In the genomic region with DNA sequence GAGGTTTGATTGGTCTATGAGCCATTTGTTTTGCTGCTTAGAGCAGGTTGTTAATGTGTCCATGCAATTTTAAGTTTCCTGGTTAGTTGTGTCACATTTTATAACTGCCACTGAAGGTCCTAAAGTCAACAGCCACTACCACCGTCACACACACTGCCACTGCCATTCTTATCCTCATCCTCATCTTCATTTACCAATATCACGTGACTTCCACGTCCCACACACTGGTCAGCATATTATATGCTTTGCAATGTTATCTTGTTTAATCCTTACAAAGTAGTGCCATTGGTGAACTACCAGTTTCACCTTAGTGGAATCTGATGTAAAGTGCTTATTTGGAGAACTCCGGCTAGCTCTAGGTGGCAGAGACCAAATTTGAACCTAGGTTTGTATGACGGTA, we compare ENCODE assay signal across 27 cellular contexts. TPM values are rescaled to one million over a fixed set of nuclear protein-coding genes. Genes with fewer than 3 reads are reported as not detected.
DNase-seq lines count a peak whose midpoint lies in the region; ATAC-seq, FAIRE-seq and TF ChIP-seq lines count a peak whose summit lies in the region.
"Had no signal": no experiment of that assay in that cellular context is flagged by ENCODE, and none has a peak within 500 bp of the region (broad histone marks: within the 10 kb centered on the region; RNA-seq: fewer than 3 reads in every experiment).

No MANE protein-coding gene starts in this region.

- no peaks in the 10 kb centered on the region for H3K9me1 ChIP-seq in K562 (ENCODE audit: control insufficient read depth, insufficient read depth, low read length)

- TF ChIP-seq RAD21 in A549 (conservative IDR thresholded peaks at IDR 0.05 in 1 of 2, IDR thresholded peaks at IDR 0.05 in 1 of 2): no peak
- TF ChIP-seq RAD21 in K562 (CRISPR knock-in tag; conservative IDR thresholded peaks at IDR 0.05 in 1 of 2, IDR thresholded peaks at IDR 0.05 in 1 of 2): no peak

- no peaks in the 10 kb centered on the region for H4K20me1 ChIP-seq in K562 (replicated peaks; ENCODE audit: control insufficient read depth, insufficient read depth, low read length)
- H4K20me1 ChIP-seq: BLaER1 had no signal

- in situ Hi-C loops in K562 (cut with MboI): no loop called here

- TF ChIP-seq EP300 in A549 (IDR thresholded peaks at IDR 0.05): no peak
- TF ChIP-seq EP300 in K562 (IDR thresholded peaks at IDR 0.05; ENCODE audit: low read length): no peak

- H3K36me3 ChIP-seq in K562 (ENCODE audit: control insufficient read depth, insufficient read depth, low read length): no peaks in the 10 kb centered on the region
- H3K36me3 ChIP-seq in prostate gland: no peaks in the 10 kb centered on the region
- H3K36me3 ChIP-seq: BE2C, BLaER1 had no signal

- no peak overlapping the region for H2AFZ ChIP-seq in K562 (ENCODE audit: low read depth, low read length)

- DNase-seq in DMS53 (lab: John Stamatoyannopoulos, UW) (peak; percentile 40), DMS53 treated with DMSO at 0.1 percent for 48 hours (lab: John Stamatoyannopoulos, UW; ENCODE audit: unreplicated experiment) (no peak), A549 (ENCODE audit: low read depth in 1 of 2, low spot score in 1 of 2) (no peak), K562 (ENCODE audit: extremely low read depth in 1 of 4, low spot score in 3 of 4) (no peak), prostate gland (ENCODE audit: low spot score) (no peak), hypothalamus (lab: John Stamatoyannopoulos, UW) (no peak)
- DNase-seq: ACHN; BE2C; C1 segment of cervical spinal cord; Caco-2; Calu3; CD4-positive, alpha-beta memory T cell; CD4-positive, CD25-positive, alpha-beta regulatory T cell; CD8-positive, alpha-beta memory T cell; DMS79 treated with DMSO at 0.1 percent for 48 hours; GF-D8 had no signal

- TF ChIP-seq POLR2A in A549 (IDR thresholded peaks at IDR 0.05; ENCODE audit: low read length) (no peak), K562 (conservative IDR thresholded peaks at IDR 0.05) (no peak), prostate gland (IDR thresholded peaks at IDR 0.05) (no peak)

- no peak overlapping the region for H3K27ac ChIP-seq in A549
- H3K27ac ChIP-seq in K562 (ENCODE audit: extremely low read depth, low read depth, low read length): no peak overlapping the region
- H3K27ac ChIP-seq in prostate gland: peak overlapping the region; percentile 2 to 58
- H3K27ac ChIP-seq: 22Rv1, BLaER1 had no signal

- WGBS in A549 (ENCODE audit: missing lambda C conversion rate): 11% methylated on average over 5 of the region's 5 CpGs
- 1% methylated on average over 5 of the region's 5 CpGs for WGBS in K562 (ENCODE audit: insufficient coverage, low coverage, missing lambda C conversion rate)
- WGBS in prostate gland: 69% methylated on average over 5 of the region's 5 CpGs

- CTCF ChIA-PET in A549 (lab: Yijun Ruan, JAX) (no interaction called here), K562 (lab: Yijun Ruan, JAX; ENCODE audit: low intra/inter-chr PET ratio) (no interaction called here)

- TF ChIP-seq CTCF in A549 (IDR thresholded peaks at IDR 0.05) (no peak), K562 (IDR thresholded peaks at IDR 0.05 in 2 of 3, conservative IDR thresholded peaks at IDR 0.05 in 1 of 3; ENCODE audit: insufficient read depth in 2 of 3, low read depth in 1 of 3, low read length in 3 of 3) (no peak), prostate gland (IDR thresholded peaks at IDR 0.05) (no peak)

- no peak overlapping the region for H3K9ac ChIP-seq in K562 (ENCODE audit: insufficient read depth in 1 of 2, low read depth in 2 of 2, low read length in 2 of 2)
- H3K9ac ChIP-seq: BLaER1 had no signal

- H3K4me2 ChIP-seq in A549: no peak overlapping the region
- no peak overlapping the region for H3K4me2 ChIP-seq in K562 (ENCODE audit: insufficient read depth, low read length)
- H3K4me2 ChIP-seq: BLaER1 had no signal

- no peak overlapping the region for H3K4me3 ChIP-seq in A549
- H3K4me3 ChIP-seq in K562: no peak overlapping the region
- H3K4me3 ChIP-seq in prostate gland: no peak overlapping the region
- H3K4me3 ChIP-seq: BLaER1 had no signal

- H3K9me3 ChIP-seq in A549: no peaks in the 10 kb centered on the region
- no peaks in the 10 kb centered on the region for H3K9me3 ChIP-seq in K562 (replicated peaks; ENCODE audit: control insufficient read depth, insufficient read depth, low read depth, low read length)
- H3K9me3 ChIP-seq in prostate gland: no peaks in the 10 kb centered on the region
- H3K9me3 ChIP-seq: BE2C, BLaER1, Caco-2 had no signal

- FAIRE-seq in A549 (lab: Jason Lieb, UNC): no peak
- FAIRE-seq in K562 (lab: Jason Lieb, UNC): no peak
- FAIRE-seq: D721Med, G401.6, GM12892, GM18507 had no signal

- H3K27me3 ChIP-seq in K562 (ENCODE audit: control insufficient read depth in 2 of 2, insufficient read depth in 2 of 2, low read length in 2 of 2) (peaks cover 0 to 16% of the 10 kb centered on the region in 2 experiments; a peak in 2 of 5 replicates), prostate gland (replicated peaks; ENCODE audit: insufficient read depth) (no peaks in the 10 kb centered on the region)
- H3K27me3 ChIP-seq: BE2C, BLaER1 had no signal

- BruUV-seq in K562 (replicated peaks; lab: Mats Ljungman, UMichigan): no TSS peak

- intact Hi-C loops in K562 (cut with micrococcal nuclease) (no loop called here), prostate gland (cut with DNase I) (loop anchor here (10.0 kb wide), 1 partner anchor 111 kb away; a partner anchor contains a TSS)

- POLR2A ChIA-PET in A549 (lab: Yijun Ruan, JAX): no interaction called here
- POLR2A ChIA-PET in K562 (lab: Yijun Ruan, JAX): interaction anchor here (1.0 kb wide), 1 partner anchor 32 kb away, joined by 3 read pairs; no protein-coding TSS in a partner anchor

- H3K79me2 ChIP-seq in K562 (ENCODE audit: control insufficient read depth, insufficient read depth, low read length): no peaks in the 10 kb centered on the region

- H3K4me1 ChIP-seq in A549 (no peaks in the 10 kb centered on the region), K562 (replicated peaks in 1 of 2; ENCODE audit: control insufficient read depth in 2 of 2, insufficient read depth in 2 of 2, low read length in 2 of 2) (no peaks in the 10 kb centered on the region), prostate gland (replicated peaks) (no peaks in the 10 kb centered on the region)
- H3K4me1 ChIP-seq: BE2C, Caco-2 had no signal

- ATAC-seq in A549: no peak
- no peak for ATAC-seq in K562
- ATAC-seq in activated CD4-positive, CD25-positive, alpha-beta regulatory T cell treated with anti-CD3 and anti-CD28 coated beads, Interleukin-2, amount 50 U/mL, for 24 hours: no peak

RNA-seq across cellular contexts. Expression of a gene that starts 9.7 kb away (rescaled TPM):
- not detected in 2 replicates for polyA plus RNA-seq in A549 (2011; rRNA removed)
- polyA plus RNA-seq in A549 (2012; cell fraction: cytosol; rRNA removed): not detected in 2 replicates
- not detected in 2 replicates for polyA plus RNA-seq in A549 (2012; cell fraction: nucleus; rRNA removed)
- not detected in 3 replicates for polyA plus RNA-seq in A549 (2017; fragmentation: RNase III; extraction: RNeasy Plus Mini Kit Qiagen cat#74134 plus additional on column Dnase treatment)
- not detected in 2 replicates for polyA minus RNA-seq in A549 (2011; rRNA and poly(A)+ RNA removed)
- not detected in 2 replicates for total RNA-seq in K562 (2011; cell fraction: chromatin; rRNA removed; ENCODE audit: low replicate concordance)
- total RNA-seq in K562 (2011; cell fraction: nucleolus; rRNA removed): not detected in 2 replicates
- total RNA-seq in K562 (2011; cell fraction: nucleoplasm; rRNA removed): not detected in 2 replicates
- total RNA-seq in K562 (2014; rRNA removed): not detected in 2 replicates
- not detected in 2 replicates for total RNA-seq in K562 (2014; rRNA removed; fragmentation: Illumina TruSeq; extraction: Trizol)
- total RNA-seq in K562 (2015; rRNA removed; fragmentation: Illumina TruSeq; extraction: Trizol): not detected in 2 replicates
- not detected in 2 replicates for total RNA-seq in K562 (2021)
- polyA plus RNA-seq in K562 (2011; rRNA removed): not detected in 2 replicates
- polyA plus RNA-seq in K562 (2011; cell fraction: cytosol; rRNA removed): not detected in 2 replicates
- polyA plus RNA-seq in K562 (2011; cell fraction: nucleus; rRNA removed): not detected in 2 replicates
- not detected in 2 replicates for polyA plus RNA-seq in K562 (2012)
- not detected in 2 replicates for polyA plus RNA-seq in K562 (2014; fragmentation: Illumina TruSeq; extraction: Trizol)
- not detected for polyA plus RNA-seq in K562 (2014; fragmentation: Nextera tagmentation; extraction: Ambion mirVana)
- not detected in 2 replicates for polyA plus RNA-seq in K562 (2014; rRNA removed)
- not detected in 2 replicates for polyA minus RNA-seq in K562 (2011; rRNA and poly(A)+ RNA removed)
- not detected in 2 replicates for polyA minus RNA-seq in K562 (2011; cell fraction: cytosol; rRNA and poly(A)+ RNA removed)
- polyA minus RNA-seq in K562 (2011; cell fraction: nucleus; rRNA and poly(A)+ RNA removed): not detected in 2 replicates
- total RNA-seq in prostate gland: under 1 TPM in 1 of 2 donors, not detected in 1; 0.32 TPM
- total RNA-seq: A172; A673; Caco-2; Calu3; CD4-positive, alpha-beta memory T cell; CD4-positive, CD25-positive, alpha-beta regulatory T cell; CD8-positive, alpha-beta memory T cell had no signal
- polyA plus RNA-seq: AG04450; CD14-positive monocyte; CD4-positive, alpha-beta memory T cell; CD4-positive, CD25-positive, alpha-beta regulatory T cell; CD8-positive, alpha-beta memory T cell had no signal

RNA-seq across cellular contexts. Expression of a gene that starts 16.6 kb away (rescaled TPM):
- polyA plus RNA-seq in A549 (2011; rRNA removed) (0.07 TPM in 1 of 2 replicates, not detected in the other), A549 (2017; fragmentation: RNase III; extraction: RNeasy Plus Mini Kit Qiagen cat#74134 plus additional on column Dnase treatment) (not detected in 3 replicates), K562 (2011; rRNA removed) (0.07 TPM in 1 of 2 replicates, not detected in the other), K562 (2014; fragmentation: Illumina TruSeq; extraction: Trizol) (not detected in 2 replicates), K562 (2014; fragmentation: Nextera tagmentation; extraction: Ambion mirVana) (not detected), K562 (2014; rRNA removed) (not detected in 2 replicates)
- not detected in 2 replicates for polyA plus RNA-seq in A549 (2012; cell fraction: cytosol; rRNA removed)
- 0.10 TPM in 1 of 2 replicates, not detected in the other for polyA plus RNA-seq in A549 (2012; cell fraction: nucleus; rRNA removed)
- polyA minus RNA-seq in A549 (2011; rRNA and poly(A)+ RNA removed): not detected in 2 replicates
- total RNA-seq in K562 (2011; cell fraction: chromatin; rRNA removed; ENCODE audit: low replicate concordance): not detected in 2 replicates
- total RNA-seq in K562 (2011; cell fraction: nucleolus; rRNA removed): not detected in 2 replicates
- not detected in 2 replicates for total RNA-seq in K562 (2011; cell fraction: nucleoplasm; rRNA removed)
- total RNA-seq in K562 (2014; rRNA removed) (not detected in 2 replicates), K562 (2014; rRNA removed; fragmentation: Illumina TruSeq; extraction: Trizol) (not detected in 2 replicates), K562 (2015; rRNA removed; fragmentation: Illumina TruSeq; extraction: Trizol) (not detected in 2 replicates), K562 (2021) (not detected in 2 replicates), prostate gland (100 to 1,000 TPM in 1 of 2 donors, 10 to 100 TPM in 1; 10.6 to 100 TPM)
- 0.06 and 0.07 TPM in 2 replicates for polyA plus RNA-seq in K562 (2011; cell fraction: cytosol; rRNA removed)
- polyA plus RNA-seq in K562 (2011; cell fraction: nucleus; rRNA removed): 0.06 TPM in 1 of 2 replicates, not detected in the other
- 0.03 TPM in 1 of 2 replicates, not detected in the other for polyA plus RNA-seq in K562 (2012)
- polyA minus RNA-seq in K562 (2011; rRNA and poly(A)+ RNA removed): not detected in 2 replicates
- polyA minus RNA-seq in K562 (2011; cell fraction: cytosol; rRNA and poly(A)+ RNA removed): not detected in 2 replicates
- polyA minus RNA-seq in K562 (2011; cell fraction: nucleus; rRNA and poly(A)+ RNA removed): not detected in 2 replicates
- total RNA-seq: A172; A673; Caco-2; Calu3; CD4-positive, alpha-beta memory T cell; CD4-positive, CD25-positive, alpha-beta regulatory T cell; CD8-positive, alpha-beta memory T cell had no signal
- polyA plus RNA-seq: CD14-positive monocyte; CD4-positive, alpha-beta memory T cell; CD4-positive, CD25-positive, alpha-beta regulatory T cell; CD8-positive, alpha-beta memory T cell had no signal

RNA-seq across cellular contexts. Expression of a gene that starts 55.4 kb away (rescaled TPM):
- polyA plus RNA-seq in A549 (2011; rRNA removed): not detected in 2 replicates
- not detected in 2 replicates for polyA plus RNA-seq in A549 (2012; cell fraction: cytosol; rRNA removed)
- not detected in 2 replicates for polyA plus RNA-seq in A549 (2012; cell fraction: nucleus; rRNA removed)
- polyA plus RNA-seq in A549 (2017; fragmentation: RNase III; extraction: RNeasy Plus Mini Kit Qiagen cat#74134 plus additional on column Dnase treatment): not detected in 3 replicates
- not detected in 2 replicates for polyA minus RNA-seq in A549 (2011; rRNA and poly(A)+ RNA removed)
- total RNA-seq in K562 (2011; cell fraction: chromatin; rRNA removed; ENCODE audit: low replicate concordance): not detected in 2 replicates
- not detected in 2 replicates for total RNA-seq in K562 (2011; cell fraction: nucleolus; rRNA removed)
- not detected in 2 replicates for total RNA-seq in K562 (2011; cell fraction: nucleoplasm; rRNA removed)
- total RNA-seq in K562 (2014; rRNA removed): not detected in 2 replicates
- not detected in 2 replicates for total RNA-seq in K562 (2014; rRNA removed; fragmentation: Illumina TruSeq; extraction: Trizol)
- not detected in 2 replicates for total RNA-seq in K562 (2015; rRNA removed; fragmentation: Illumina TruSeq; extraction: Trizol)
- not detected in 2 replicates for total RNA-seq in K562 (2021)
- polyA plus RNA-seq in K562 (2011; rRNA removed): not detected in 2 replicates
- polyA plus RNA-seq in K562 (2011; cell fraction: cytosol; rRNA removed): not detected in 2 replicates
- polyA plus RNA-seq in K562 (2011; cell fraction: nucleus; rRNA removed): not detected in 2 replicates
- polyA plus RNA-seq in K562 (2012): not detected in 2 replicates
- polyA plus RNA-seq in K562 (2014; fragmentation: Illumina TruSeq; extraction: Trizol): not detected in 2 replicates
- not detected for polyA plus RNA-seq in K562 (2014; fragmentation: Nextera tagmentation; extraction: Ambion mirVana)
- not detected in 2 replicates for polyA plus RNA-seq in K562 (2014; rRNA removed)
- polyA minus RNA-seq in K562 (2011; rRNA and poly(A)+ RNA removed): not detected in 2 replicates
- polyA minus RNA-seq in K562 (2011; cell fraction: cytosol; rRNA and poly(A)+ RNA removed): not detected in 2 replicates
- polyA minus RNA-seq in K562 (2011; cell fraction: nucleus; rRNA and poly(A)+ RNA removed): not detected in 2 replicates
- total RNA-seq in prostate gland: not detected
- total RNA-seq: A172; A673; Caco-2; Calu3; CD4-positive, alpha-beta memory T cell; CD4-positive, CD25-positive, alpha-beta regulatory T cell; CD8-positive, alpha-beta memory T cell had no signal
- polyA plus RNA-seq: AG04450; CD14-positive monocyte; CD4-positive, alpha-beta memory T cell; CD4-positive, CD25-positive, alpha-beta regulatory T cell; CD8-positive, alpha-beta memory T cell had no signal

Comparison
In these comparisons a context has a peak if more than half of its experiments do, and no peak if none do; other contexts are left out.
1. H3K27ac ChIP-seq: peak in prostate gland (2 of 2); none in A549 (0 of 2) and K562 (single experiment).
2. RNA of a gene that starts 16.6 kb away (total RNA-seq): 10.6 to 100 TPM in prostate gland; not detected in K562; every median in the first group is over 10 times any median in the second.